Comparison of ENCODE assay signal across 15 cellular contexts in genomic region chr1:26322042-26322331, GRCh38. TPM values are rescaled to one million over a fixed set of nuclear protein-coding genes. Genes with fewer than 3 reads are reported as not detected.
DNase-seq lines count a peak whose midpoint lies in the region; ATAC-seq and TF ChIP-seq lines count a peak whose summit lies in the region.
"Had no signal": no experiment of that assay in that cellular context is flagged by ENCODE, and none has a peak within 500 bp of the region (broad histone marks: within the 10 kb centered on the region; RNA-seq: fewer than 3 reads in every experiment).

No MANE protein-coding gene starts in this region.

- H3K4me1 Mint-ChIP-seq in CD4-positive, alpha-beta T cell (ENCODE audit: low read depth) = peaks cover 55% of the 10 kb centered on the region
- H3K4me1 Mint-ChIP-seq in activated CD4-positive, alpha-beta memory T cell treated with anti-CD3 and anti-CD28 coated beads, Interleukin-2, amount 10 ng/mL, durations not matched to agents 7 days and 5 days = peaks cover 48% of the 10 kb centered on the region
- peaks cover 35 to 65% (median 43%) of the 10 kb centered on the region in 7 donors for H3K4me1 Mint-ChIP-seq in naive thymus-derived CD4-positive, alpha-beta T cell

- CTCF ChIA-PET in CD4-positive, alpha-beta T cell (lab: Charles Lee) = interaction anchor here (0.6 to 12.0 kb wide), 30 partner anchors 8 to 152 kb away, joined by 3 to 223 read pairs (median 5); partner anchors contain the start of genes CEP85, SH3BGRL3, UBXN11 and ZNF593
- CTCF ChIA-PET in activated CD4-positive, alpha-beta memory T cell treated with anti-CD3 and anti-CD28 coated beads, Interleukin-2, amount 10 ng/mL, durations not matched to agents 7 days and 5 days (lab: Charles Lee) = interaction anchor here (0.6 to 21.0 kb wide), 24 partner anchors 10 to 177 kb away, joined by 3 to 883 read pairs (median 4); partner anchors contain the start of genes C1orf232, CEP85, DHDDS and SH3BGRL3
- CTCF ChIA-PET in naive thymus-derived CD4-positive, alpha-beta T cell (lab: Charles Lee) = interaction anchor here (0.6 to 19.8 kb wide), 13 partner anchors 14 to 152 kb away, joined by 3 to 541 read pairs (median 4); partner anchors contain the start of genes CEP85, SH3BGRL3 and UBXN11

- H3K9me3 Mint-ChIP-seq in CD4-positive, alpha-beta T cell = no peaks in the 10 kb centered on the region
- no peaks in the 10 kb centered on the region for H3K9me3 Mint-ChIP-seq in activated CD4-positive, alpha-beta memory T cell treated with anti-CD3 and anti-CD28 coated beads, Interleukin-2, amount 10 ng/mL, durations not matched to agents 7 days and 5 days
- peaks cover 0 to 2% (median 0%) of the 10 kb centered on the region in 11 donors for H3K9me3 Mint-ChIP-seq in naive thymus-derived CD4-positive, alpha-beta T cell
- H3K9me3 Mint-ChIP-seq: stimulated activated naive CD8-positive, alpha-beta T cell treated with anti-CD3 and anti-CD28 coated beads, Interleukin-15, amount 100 ng/mL, for 72 hours had no signal

- TF ChIP-seq CTCF in CD4-positive, alpha-beta T cell (IDR thresholded peaks at IDR 0.05) = no peak
- TF ChIP-seq CTCF in colonic mucosa (IDR thresholded peaks at IDR 0.05) = no peak

- no peaks in the 10 kb centered on the region for H3K9me3 ChIP-seq in CD4-positive, alpha-beta T cell (ENCODE audit: control insufficient read depth, low read length)
- no peaks in the 10 kb centered on the region for H3K9me3 ChIP-seq in naive thymus-derived CD4-positive, alpha-beta T cell (ENCODE audit: control insufficient read depth in 2 of 3, low read length in 3 of 3)
- H3K9me3 ChIP-seq in colonic mucosa = no peaks in the 10 kb centered on the region
- H3K9me3 ChIP-seq: HAP-1, right atrium auricular region had no signal

- DNase-seq in CD4-positive, alpha-beta T cell = no peak
- no peak for DNase-seq in activated CD4-positive, alpha-beta memory T cell treated with anti-CD3 and anti-CD28 coated beads, Interleukin-2, amount 10 ng/mL, durations not matched to agents 7 days and 5 days
- no peak for DNase-seq in naive thymus-derived CD4-positive, alpha-beta T cell
- DNase-seq in superior temporal gyrus (ENCODE audit: extremely low spot score) (no peak), colonic mucosa (no peak), NCI-H2171 treated with DMSO at 0.1 percent for 48 hours (lab: John Stamatoyannopoulos, UW) (no peak)

- TF ChIP-seq POLR2A in GM19099 (IDR thresholded peaks at IDR 0.05; ENCODE audit: extremely low read depth, insufficient read length, low read depth) = peak; percentile 15

- H3K27me3 Mint-ChIP-seq in CD4-positive, alpha-beta T cell = no peaks in the 10 kb centered on the region
- no peaks in the 10 kb centered on the region for H3K27me3 Mint-ChIP-seq in activated CD4-positive, alpha-beta memory T cell treated with anti-CD3 and anti-CD28 coated beads, Interleukin-2, amount 10 ng/mL, durations not matched to agents 7 days and 5 days
- H3K27me3 Mint-ChIP-seq in naive thymus-derived CD4-positive, alpha-beta T cell = no peaks in the 10 kb centered on the region
- H3K27me3 Mint-ChIP-seq: stimulated activated naive CD8-positive, alpha-beta T cell treated with anti-CD3 and anti-CD28 coated beads, Interleukin-15, amount 100 ng/mL, for 72 hours had no signal

- peak overlapping the region; percentile 86 for H3K27ac Mint-ChIP-seq in CD4-positive, alpha-beta T cell
- peak overlapping the region; percentile 97 for H3K27ac Mint-ChIP-seq in activated CD4-positive, alpha-beta memory T cell treated with anti-CD3 and anti-CD28 coated beads, Interleukin-2, amount 10 ng/mL, durations not matched to agents 7 days and 5 days
- H3K27ac Mint-ChIP-seq in naive thymus-derived CD4-positive, alpha-beta T cell = peak overlapping the region in 7 of 9 donors; percentile 25 to 99 (median 87)

- intact Hi-C loops in CD4-positive, alpha-beta T cell (cut with DNase I, micrococcal nuclease) = loop anchor here in 1 of 2 experiments (5.0 kb wide), 2 partner anchors 40 to 155 kb away; partner anchors contain the start of genes C1orf232 and ZNF593
- intact Hi-C loops in naive thymus-derived CD4-positive, alpha-beta T cell (cut with micrococcal nuclease) = loop anchor here in 1 of 2 donors (1.0 kb wide), 1 partner anchor 74 kb away; no protein-coding TSS in a partner anchor
- intact Hi-C loops in colonic mucosa (cut with DNase I) = loop anchor here (5.0 to 10.0 kb wide), 3 partner anchors 40 to 157 kb away; partner anchors contain the start of genes C1orf232 and ZNF593

- H3K9ac ChIP-seq in colonic mucosa (ENCODE audit: low read depth in 2 of 2, low read length in 2 of 2) = no peak overlapping the region

- peaks cover 37 to 40% of the 10 kb centered on the region in 2 donors for H3K4me1 ChIP-seq in naive thymus-derived CD4-positive, alpha-beta T cell (ENCODE audit: control insufficient read depth in 2 of 2, insufficient read depth in 2 of 2, low read length in 2 of 2)
- no peaks in the 10 kb centered on the region for H3K4me1 ChIP-seq in colonic mucosa
- H3K4me1 ChIP-seq: HAP-1 had no signal

- ATAC-seq in CD4-positive, alpha-beta T cell (ENCODE audit: poor library complexity) = no peak
- ATAC-seq in naive thymus-derived CD4-positive, alpha-beta T cell = no peak
- no peak for ATAC-seq in HG02970 (IDR thresholded peaks at IDR 0.05; ENCODE audit: low FRiP score, unreplicated experiment)

- H3K27me3 ChIP-seq in CD4-positive, alpha-beta T cell (ENCODE audit: control insufficient read depth, insufficient read depth, low read length) = no peaks in the 10 kb centered on the region
- H3K27me3 ChIP-seq in naive thymus-derived CD4-positive, alpha-beta T cell (ENCODE audit: control insufficient read depth in 2 of 2, insufficient read depth in 2 of 2, low read length in 2 of 2) = no peaks in the 10 kb centered on the region
- no peaks in the 10 kb centered on the region for H3K27me3 ChIP-seq in colonic mucosa
- H3K27me3 ChIP-seq: right atrium auricular region had no signal

- peak overlapping the region; percentile 33 for H3K4me3 ChIP-seq in naive thymus-derived CD4-positive, alpha-beta T cell (ENCODE audit: low read length)
- H3K4me3 ChIP-seq in colonic mucosa = no peak overlapping the region
- H3K4me3 ChIP-seq: HAP-1, lung, right atrium auricular region had no signal

- POLR2A ChIA-PET in CD4-positive, alpha-beta T cell (lab: Charles Lee) = interaction anchor here (0.6 to 17.6 kb wide), 22 partner anchors 8 to 217 kb away, joined by 3 to 977 read pairs (median 4); partner anchors contain the start of genes CEP85, DHDDS, SH3BGRL3 and UBXN11
- POLR2A ChIA-PET in activated CD4-positive, alpha-beta memory T cell treated with anti-CD3 and anti-CD28 coated beads, Interleukin-2, amount 10 ng/mL, durations not matched to agents 7 days and 5 days (lab: Charles Lee) = interaction anchor here (0.6 to 28.5 kb wide), 13 partner anchors 9 to 110 kb away, joined by 3 to 1302 read pairs (median 5); partner anchors contain the start of genes CEP85, DHDDS, SH3BGRL3 and UBXN11
- POLR2A ChIA-PET in naive thymus-derived CD4-positive, alpha-beta T cell (lab: Charles Lee) = interaction anchor here (0.8 to 35.3 kb wide), 19 partner anchors 12 to 152 kb away, joined by 3 to 1967 read pairs (median 5); partner anchors contain the start of genes CEP85, SH3BGRL3, UBXN11 and ZNF593

- peaks cover 70% of the 10 kb centered on the region for H3K36me3 Mint-ChIP-seq in CD4-positive, alpha-beta T cell (ENCODE audit: low read depth)
- H3K36me3 Mint-ChIP-seq in activated CD4-positive, alpha-beta memory T cell treated with anti-CD3 and anti-CD28 coated beads, Interleukin-2, amount 10 ng/mL, durations not matched to agents 7 days and 5 days (ENCODE audit: low read depth) = peaks cover 70% of the 10 kb centered on the region
- peaks cover 18 to 53% (median 32%) of the 10 kb centered on the region in 5 donors for H3K36me3 Mint-ChIP-seq in naive thymus-derived CD4-positive, alpha-beta T cell

- H3K36me3 ChIP-seq in naive thymus-derived CD4-positive, alpha-beta T cell (ENCODE audit: control insufficient read depth in 2 of 3, insufficient read depth in 3 of 3, low read length in 3 of 3) = peaks cover 0 to 51% (median 20%) of the 10 kb centered on the region in 3 experiments
- no peaks in the 10 kb centered on the region for H3K36me3 ChIP-seq in colonic mucosa
- H3K36me3 ChIP-seq: HAP-1, right atrium auricular region had no signal

- peak overlapping the region; percentile 82 for H3K27ac ChIP-seq in CD4-positive, alpha-beta T cell (ENCODE audit: low read depth, low read length)
- H3K27ac ChIP-seq in naive thymus-derived CD4-positive, alpha-beta T cell (ENCODE audit: low read depth, low read length) = peak overlapping the region; percentile 77
- H3K27ac ChIP-seq in colonic mucosa = no peak overlapping the region
- H3K27ac ChIP-seq: right atrium auricular region had no signal

- no peak overlapping the region for H3K4me3 Mint-ChIP-seq in CD4-positive, alpha-beta T cell
- H3K4me3 Mint-ChIP-seq in activated CD4-positive, alpha-beta memory T cell treated with anti-CD3 and anti-CD28 coated beads, Interleukin-2, amount 10 ng/mL, durations not matched to agents 7 days and 5 days = no peak overlapping the region
- peak overlapping the region in 5 of 10 donors; percentile 32 to 99 (median 79) for H3K4me3 Mint-ChIP-seq in naive thymus-derived CD4-positive, alpha-beta T cell

RNA-seq across cellular contexts. Expression of gene CD52, which starts 4.2 kb away (rescaled TPM):
- 100 to 1,000 TPM; 582 to 608 TPM for total RNA-seq in CD4-positive, alpha-beta T cell
- 1,000 to 10,000 TPM; 1,572 to 1,591 TPM for total RNA-seq in activated CD4-positive, alpha-beta memory T cell treated with anti-CD3 and anti-CD28 coated beads, Interleukin-2, amount 10 ng/mL, durations not matched to agents 7 days and 5 days
- 1,000 to 10,000 TPM in 3 of 5 experiments, 100 to 1,000 TPM in 2; 719 to 1,390 (median 1,130) TPM for total RNA-seq in naive thymus-derived CD4-positive, alpha-beta T cell
- 1,000 to 10,000 TPM; 7,628 to 8,133 TPM for polyA plus RNA-seq in naive thymus-derived CD4-positive, alpha-beta T cell
- 10 to 100 TPM in 1 of 2 donors, 1 to 10 TPM in 1; 9.4 to 13.1 TPM for total RNA-seq in colonic mucosa
- total RNA-seq: Calu3, osteocyte, PC-3 had no signal

RNA-seq across cellular contexts. Expression of gene UBXN11, which starts 15.6 kb away (rescaled TPM):
- 10 to 100 TPM; 39.3 to 42.3 TPM for total RNA-seq in CD4-positive, alpha-beta T cell
- total RNA-seq in activated CD4-positive, alpha-beta memory T cell treated with anti-CD3 and anti-CD28 coated beads, Interleukin-2, amount 10 ng/mL, durations not matched to agents 7 days and 5 days = 10 to 100 TPM; 46.9 to 49.9 TPM
- total RNA-seq in naive thymus-derived CD4-positive, alpha-beta T cell = 100 to 1,000 TPM in 3 of 5 experiments, 10 to 100 TPM in 2; 35.7 to 131 (median 124) TPM
- 10 to 100 TPM; 10.5 to 13.6 TPM for polyA plus RNA-seq in naive thymus-derived CD4-positive, alpha-beta T cell
- total RNA-seq in colonic mucosa = 10 to 100 TPM in 1 of 2 donors, 1 to 10 TPM in 1; 8.7 to 25.7 TPM

RNA-seq across cellular contexts. Expression of gene CRYBG2, which starts 31.9 kb away (rescaled TPM):
- total RNA-seq in CD4-positive, alpha-beta T cell = 1 to 10 TPM; 1.3 to 1.4 TPM
- total RNA-seq in activated CD4-positive, alpha-beta memory T cell treated with anti-CD3 and anti-CD28 coated beads, Interleukin-2, amount 10 ng/mL, durations not matched to agents 7 days and 5 days = 1 to 10 TPM; 1.9 to 4.3 TPM
- total RNA-seq in naive thymus-derived CD4-positive, alpha-beta T cell = 1 to 10 TPM in 3 of 5 experiments, under 1 TPM in 1, not detected in 1; 0.59 to 1.5 (median 1.2) TPM
- polyA plus RNA-seq in naive thymus-derived CD4-positive, alpha-beta T cell = 1 to 10 TPM in 1 of 2 donors, not detected in 1; 1.1 TPM
- 10 to 100 TPM; 12.8 to 30.3 TPM for total RNA-seq in colonic mucosa
- total RNA-seq: osteocyte, right atrium auricular region had no signal

RNA-seq across cellular contexts. Expression of gene SH3BGRL3, which starts 42.1 kb away (rescaled TPM):
- total RNA-seq in CD4-positive, alpha-beta T cell = 100 to 1,000 TPM; 178 to 193 TPM
- 100 to 1,000 TPM; 662 to 665 TPM for total RNA-seq in activated CD4-positive, alpha-beta memory T cell treated with anti-CD3 and anti-CD28 coated beads, Interleukin-2, amount 10 ng/mL, durations not matched to agents 7 days and 5 days
- 100 to 1,000 TPM; 156 to 636 (median 224) TPM for total RNA-seq in naive thymus-derived CD4-positive, alpha-beta T cell
- polyA plus RNA-seq in naive thymus-derived CD4-positive, alpha-beta T cell = 100 to 1,000 TPM; 569 to 630 TPM
- total RNA-seq in colonic mucosa = 100 to 1,000 TPM; 361 to 478 TPM

RNA-seq across cellular contexts. Expression of gene ZNF683, which starts 50.6 kb away (rescaled TPM):
- total RNA-seq in CD4-positive, alpha-beta T cell = under 1 TPM in 1 of 2 experiments, not detected in 1; 0.41 TPM
- total RNA-seq in activated CD4-positive, alpha-beta memory T cell treated with anti-CD3 and anti-CD28 coated beads, Interleukin-2, amount 10 ng/mL, durations not matched to agents 7 days and 5 days = under 1 TPM in 1 of 2 experiments, not detected in 1; 0.18 TPM
- total RNA-seq in naive thymus-derived CD4-positive, alpha-beta T cell = 1 to 10 TPM in 1 of 5 experiments, under 1 TPM in 2, not detected in 2; 0.22 to 6.3 (median 0.51) TPM
- not detected for polyA plus RNA-seq in naive thymus-derived CD4-positive, alpha-beta T cell
- total RNA-seq in colonic mucosa = under 1 TPM in 1 of 2 donors, not detected in 1; 0.47 TPM
- total RNA-seq: Calu3, osteocyte, PC-3, right atrium auricular region had no signal

Comparison
In these comparisons a context has a peak if more than half of its experiments do, and no peak if none do; other contexts are left out.
1. RNA of gene CD52, which starts 4.2 kb away (total RNA-seq): 1,572 to 1,591 TPM in activated CD4-positive, alpha-beta memory T cell treated with anti-CD3 and anti-CD28 coated beads, Interleukin-2, amount 10 ng/mL, durations not matched to agents 7 days and 5 days, 719 to 1,390 TPM in naive thymus-derived CD4-positive, alpha-beta T cell and 582 to 608 TPM in CD4-positive, alpha-beta T cell; 9.4 to 13.1 TPM in colonic mucosa; every median in the first group is over 10 times any median in the second.
2. Peak in every context shown above with its lines, with median percentiles within 50 percentile points of each other: H3K27ac Mint-ChIP-seq.